Comparison of ENCODE assay signal across 9 cellular contexts in the genomic region with DNA sequence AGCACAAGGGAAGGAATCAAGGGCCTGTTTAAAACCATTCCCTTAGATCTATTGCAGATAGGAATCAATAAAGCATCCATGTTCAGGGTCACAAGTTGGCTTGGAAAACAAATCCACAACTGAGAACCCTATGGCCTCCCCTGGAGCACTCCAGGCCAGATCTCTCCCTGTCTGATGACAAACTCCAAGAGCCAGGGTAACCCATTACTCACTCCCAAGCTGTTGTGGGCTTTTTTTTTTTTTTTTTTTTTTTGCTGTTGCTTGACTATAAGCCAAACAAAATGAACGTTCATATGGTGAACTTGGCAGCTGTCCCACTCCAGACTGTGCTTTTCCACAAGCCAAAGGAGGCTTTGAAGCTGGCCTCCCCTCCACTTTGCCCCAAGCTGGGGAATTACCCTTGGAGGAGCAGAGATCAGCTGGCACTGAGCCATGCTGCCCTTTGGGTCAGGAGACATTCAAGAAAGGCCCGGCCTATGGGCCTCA. TPM values are rescaled to one million over a fixed set of nuclear protein-coding genes. Genes with fewer than 3 reads are reported as not detected.
DNase-seq lines count a peak whose midpoint lies in the region; FAIRE-seq and TF ChIP-seq lines count a peak whose summit lies in the region.
"Had no signal": no experiment of that assay in that cellular context is flagged by ENCODE, and none has a peak within 500 bp of the region (broad histone marks: within the 10 kb centered on the region; RNA-seq: fewer than 3 reads in every experiment).

No MANE protein-coding gene starts in this region.

- H3K4me3 Mint-ChIP-seq in chondrocyte (ENCODE audit: unreplicated experiment) (no peak overlapping the region), type B pancreatic cell (no peak overlapping the region)
- H3K4me3 Mint-ChIP-seq: activated B cell treated with CpG ODN at 0.5 μM for 24 hours had no signal

- H3K4me1 Mint-ChIP-seq in chondrocyte (ENCODE audit: low read depth), result peaks cover 10% of the 10 kb centered on the region
- H3K4me1 Mint-ChIP-seq in type B pancreatic cell (ENCODE audit: unreplicated experiment), result peaks cover 17% of the 10 kb centered on the region
- H3K4me1 Mint-ChIP-seq: activated B cell treated with CpG ODN at 0.5 μM for 24 hours had no signal

- DNase-seq in DMS79 (lab: John Stamatoyannopoulos, UW), result peak; percentile 38
- peak; percentile 57 for DNase-seq in NCI-H345 (lab: John Stamatoyannopoulos, UW)
- no peak for DNase-seq in chondrocyte (ENCODE audit: low spot score)
- peak; percentile 65 for DNase-seq in myocyte (ENCODE audit: low read depth)
- no peak for DNase-seq in GM12892 (ENCODE audit: insufficient read length)
- no peak for DNase-seq in type B pancreatic cell (ENCODE audit: extremely low spot score, unreplicated experiment)
- DNase-seq in posterior cingulate gyrus, result no peak
- no peak for DNase-seq in NCI-H2196 (lab: John Stamatoyannopoulos, UW; ENCODE audit: unreplicated experiment)
- DNase-seq: activated B cell treated with CpG ODN at 0.5 μM for 24 hours had no signal

- TF ChIP-seq CTCF in chondrocyte (IDR thresholded peaks at IDR 0.05), result no peak
- TF ChIP-seq CTCF in type B pancreatic cell (conservative IDR thresholded peaks at IDR 0.05), result no peak

- no peak for TF ChIP-seq POLR2A in GM12892 (IDR thresholded peaks at IDR 0.05; ENCODE audit: low read depth, low read length)

- H3K27me3 Mint-ChIP-seq in chondrocyte (ENCODE audit: low read depth) (peaks cover 4% of the 10 kb centered on the region), type B pancreatic cell (no peaks in the 10 kb centered on the region)
- H3K27me3 Mint-ChIP-seq: activated B cell treated with CpG ODN at 0.5 μM for 24 hours had no signal

- intact Hi-C loops in posterior cingulate gyrus (cut with DNase I), result no loop called here

- peak overlapping the region; percentile 33 for H3K27ac Mint-ChIP-seq in chondrocyte (ENCODE audit: unreplicated experiment)
- no peak overlapping the region for H3K27ac Mint-ChIP-seq in type B pancreatic cell
- H3K27ac Mint-ChIP-seq: activated B cell treated with CpG ODN at 0.5 μM for 24 hours had no signal

- H3K36me3 Mint-ChIP-seq in chondrocyte (ENCODE audit: low read depth) (no peaks in the 10 kb centered on the region), type B pancreatic cell (no peaks in the 10 kb centered on the region)

- H3K9me3 Mint-ChIP-seq in chondrocyte (ENCODE audit: low read depth) (no peaks in the 10 kb centered on the region), type B pancreatic cell (no peaks in the 10 kb centered on the region)

- no peak for FAIRE-seq in GM12892 (lab: Jason Lieb, UNC)

RNA-seq across cellular contexts. Expression of a gene that starts 35.7 kb away (rescaled TPM):
- total RNA-seq in chondrocyte, result 0.12 TPM in 1 of 3 replicates, not detected in the others
- total RNA-seq in myocyte, result 1.4 and 1.8 TPM in 2 replicates
- polyA plus RNA-seq in myocyte (2012), result 0.24 TPM
- polyA plus RNA-seq in GM12892 (2012; ENCODE audit: missing spikeins), result 0.21 TPM
- total RNA-seq in type B pancreatic cell (ENCODE audit: low replicate concordance), result 10.0 and 12.3 TPM in 2 replicates

Comparison
In these comparisons a context has a peak if more than half of its experiments do, and no peak if none do; other contexts are left out.
1. DNase-seq: peak in DMS79 (single experiment), NCI-H345 (single experiment) and myocyte (single experiment); none in chondrocyte (single experiment), GM12892 (single experiment), type B pancreatic cell (single experiment), posterior cingulate gyrus (0 of 10) and NCI-H2196 (single experiment).